In the genomic region with DNA sequence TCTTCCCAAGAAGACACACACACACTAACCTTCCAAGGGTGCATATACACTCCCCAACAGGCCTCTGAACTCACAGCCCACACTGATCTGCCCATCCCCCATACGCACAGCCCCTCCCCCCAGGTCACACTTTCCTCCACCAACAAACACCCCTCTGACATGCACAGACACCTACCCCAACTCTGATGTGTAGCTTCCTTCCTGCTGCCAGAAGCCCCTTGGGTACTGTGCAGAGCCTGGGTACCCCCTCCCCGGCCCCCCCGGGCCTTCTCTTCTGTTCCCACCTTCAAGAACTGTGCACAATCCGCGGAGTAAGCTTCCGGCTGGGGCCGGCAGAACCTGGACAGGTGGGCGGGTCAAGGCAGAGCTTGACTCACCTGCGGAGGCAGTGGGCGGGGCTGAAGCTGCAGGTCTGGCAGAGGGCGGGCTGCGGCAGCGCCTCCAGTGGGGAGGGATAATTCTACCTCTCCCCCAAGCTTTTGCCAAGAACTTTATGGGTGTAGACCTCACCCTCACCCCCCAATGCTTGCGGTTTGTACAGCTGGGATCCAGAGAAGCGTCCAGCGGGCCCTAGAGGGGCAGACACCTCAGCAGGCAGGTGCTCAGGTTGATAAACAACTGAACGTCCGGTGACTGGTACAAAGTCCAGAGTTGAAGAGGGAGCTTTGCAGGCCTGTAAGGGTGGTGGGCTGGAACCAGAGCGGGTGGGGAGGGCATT, we compare ENCODE assay signal across 1 cellular context.
TF ChIP-seq lines count a peak whose summit lies in the region.

Gene C1orf210, minus strand, starts transcription at position 313 of the 718 bp plus-strand sequence. CDS start 2,311 bp downstream, outside the sequence.

TF ChIP-seq in HepG2, 621 proteins besides CTCF, POLR2A, EP300 and RAD21 (continued from another document and continues in another):
- TF ChIP-seq, protein P1, sequence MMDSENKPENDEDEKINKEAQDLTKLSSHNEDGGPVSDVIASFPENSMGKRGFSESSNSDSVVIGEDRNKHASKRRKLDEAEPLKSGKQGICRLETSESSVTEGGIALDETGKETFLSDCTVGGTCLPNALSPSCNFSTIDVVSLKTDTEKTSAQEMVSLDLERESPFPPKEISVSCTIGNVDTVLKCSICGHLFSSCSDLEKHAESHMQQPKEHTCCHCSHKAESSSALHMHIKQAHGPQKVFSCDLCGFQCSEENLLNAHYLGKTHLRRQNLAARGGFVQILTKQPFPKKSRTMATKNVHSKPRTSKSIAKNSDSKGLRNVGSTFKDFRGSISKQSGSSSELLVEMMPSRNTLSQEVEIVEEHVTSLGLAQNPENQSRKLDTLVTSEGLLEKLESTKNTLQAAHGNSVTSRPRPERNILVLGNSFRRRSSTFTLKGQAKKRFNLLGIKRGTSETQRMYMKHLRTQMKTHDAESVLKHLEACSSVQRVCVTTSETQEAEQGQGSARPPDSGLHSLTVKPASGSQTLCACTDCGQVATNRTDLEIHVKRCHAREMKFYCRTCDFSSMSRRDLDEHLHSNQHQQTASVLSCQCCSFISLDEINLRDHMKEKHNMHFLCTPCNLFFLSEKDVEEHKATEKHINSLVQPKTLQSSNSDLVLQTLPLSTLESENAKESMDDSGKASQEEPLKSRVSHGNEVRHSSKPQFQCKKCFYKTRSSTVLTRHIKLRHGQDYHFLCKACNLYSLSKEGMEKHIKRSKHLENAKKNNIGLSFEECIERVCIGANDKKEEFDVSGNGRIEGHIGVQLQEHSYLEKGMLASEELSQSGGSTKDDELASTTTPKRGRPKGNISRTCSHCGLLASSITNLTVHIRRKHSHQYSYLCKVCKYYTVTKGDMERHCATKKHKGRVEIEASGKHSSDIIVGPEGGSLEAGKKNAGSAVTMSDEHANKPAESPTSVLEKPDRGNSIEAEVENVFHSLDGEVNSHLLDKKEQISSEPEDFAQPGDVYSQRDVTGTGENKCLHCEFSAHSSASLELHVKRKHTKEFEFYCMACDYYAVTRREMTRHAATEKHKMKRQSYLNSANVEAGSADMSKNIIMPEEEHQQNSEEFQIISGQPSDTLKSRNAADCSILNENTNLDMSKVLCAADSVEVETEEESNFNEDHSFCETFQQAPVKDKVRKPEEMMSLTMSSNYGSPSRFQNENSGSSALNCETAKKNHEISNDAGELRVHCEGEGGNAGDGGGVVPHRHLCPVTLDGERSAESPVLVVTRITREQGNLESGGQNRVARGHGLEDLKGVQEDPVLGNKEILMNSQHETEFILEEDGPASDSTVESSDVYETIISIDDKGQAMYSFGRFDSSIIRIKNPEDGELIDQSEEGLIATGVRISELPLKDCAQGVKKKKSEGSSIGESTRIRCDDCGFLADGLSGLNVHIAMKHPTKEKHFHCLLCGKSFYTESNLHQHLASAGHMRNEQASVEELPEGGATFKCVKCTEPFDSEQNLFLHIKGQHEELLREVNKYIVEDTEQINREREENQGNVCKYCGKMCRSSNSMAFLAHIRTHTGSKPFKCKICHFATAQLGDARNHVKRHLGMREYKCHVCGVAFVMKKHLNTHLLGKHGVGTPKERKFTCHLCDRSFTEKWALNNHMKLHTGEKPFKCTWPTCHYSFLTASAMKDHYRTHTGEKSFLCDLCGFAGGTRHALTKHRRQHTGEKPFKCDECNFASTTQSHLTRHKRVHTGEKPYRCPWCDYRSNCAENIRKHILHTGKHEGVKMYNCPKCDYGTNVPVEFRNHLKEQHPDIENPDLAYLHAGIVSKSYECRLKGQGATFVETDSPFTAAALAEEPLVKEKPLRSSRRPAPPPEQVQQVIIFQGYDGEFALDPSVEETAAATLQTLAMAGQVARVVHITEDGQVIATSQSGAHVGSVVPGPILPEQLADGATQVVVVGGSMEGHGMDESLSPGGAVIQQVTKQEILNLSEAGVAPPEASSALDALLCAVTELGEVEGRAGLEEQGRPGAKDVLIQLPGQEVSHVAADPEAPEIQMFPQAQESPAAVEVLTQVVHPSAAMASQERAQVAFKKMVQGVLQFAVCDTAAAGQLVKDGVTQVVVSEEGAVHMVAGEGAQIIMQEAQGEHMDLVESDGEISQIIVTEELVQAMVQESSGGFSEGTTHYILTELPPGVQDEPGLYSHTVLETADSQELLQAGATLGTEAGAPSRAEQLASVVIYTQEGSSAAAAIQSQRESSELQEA (CRISPR knock-in tag; IDR thresholded peaks at IDR 0.05; ENCODE audit: not compliant biosample characterization): no peak
- TF ChIP-seq HOXA3 (CRISPR knock-in tag; IDR thresholded peaks at IDR 0.05) (peak; percentile 53), ELF1 (CRISPR knock-in tag; IDR thresholded peaks at IDR 0.05) (no peak), ZNF615 (CRISPR knock-in tag; IDR thresholded peaks at IDR 0.05; ENCODE audit: borderline replicate concordance) (no peak), HNRNPUL1 (IDR thresholded peaks at IDR 0.05; ENCODE audit: low read depth, low read length) (no peak), ZNF556 (CRISPR knock-in tag; IDR thresholded peaks at IDR 0.05; ENCODE audit: borderline replicate concordance) (no peak), ASH2L (IDR thresholded peaks at IDR 0.05; ENCODE audit: insufficient read length, low read depth, low read length) (peak; percentile 37), RFXAP (CRISPR knock-in tag; IDR thresholded peaks at IDR 0.05; ENCODE audit: borderline replicate concordance) (no peak), SRY (CRISPR knock-in tag; IDR thresholded peaks at IDR 0.05) (no peak), TEAD2 (CRISPR knock-in tag; IDR thresholded peaks at IDR 0.05) (no peak), ZNF121 (CRISPR knock-in tag; IDR thresholded peaks at IDR 0.05) (no peak), GABPB1 (CRISPR knock-in tag; IDR thresholded peaks at IDR 0.05) (peak; percentile 46; the same call in 1 of the 2 replicates), CAMTA2 (CRISPR knock-in tag; IDR thresholded peaks at IDR 0.05; ENCODE audit: borderline replicate concordance) (no peak), ZSCAN25 (CRISPR knock-in tag; IDR thresholded peaks at IDR 0.05) (peak; percentile 47; the same call in 1 of the 2 replicates), ZNF501 (CRISPR knock-in tag; IDR thresholded peaks at IDR 0.05) (peak; percentile 63; the same call in 1 of the 2 replicates), ZBTB20 (CRISPR knock-in tag; IDR thresholded peaks at IDR 0.05; ENCODE audit: borderline replicate concordance, low read depth) (no peak), ZNF766 (CRISPR knock-in tag; IDR thresholded peaks at IDR 0.05; ENCODE audit: borderline replicate concordance) (no peak), ZNF20 (CRISPR knock-in tag; IDR thresholded peaks at IDR 0.05) (no peak), ZBTB46 (CRISPR knock-in tag; IDR thresholded peaks at IDR 0.05; ENCODE audit: borderline replicate concordance) (no peak), ZNF441 (CRISPR knock-in tag; IDR thresholded peaks at IDR 0.05; ENCODE audit: borderline replicate concordance) (peak; percentile 31; the same call in 1 of the 2 replicates), XRCC5 (optimal IDR thresholded peaks at IDR 0.05; ENCODE audit: low read length) (peak; percentile 21)
- TF ChIP-seq, protein P2, sequence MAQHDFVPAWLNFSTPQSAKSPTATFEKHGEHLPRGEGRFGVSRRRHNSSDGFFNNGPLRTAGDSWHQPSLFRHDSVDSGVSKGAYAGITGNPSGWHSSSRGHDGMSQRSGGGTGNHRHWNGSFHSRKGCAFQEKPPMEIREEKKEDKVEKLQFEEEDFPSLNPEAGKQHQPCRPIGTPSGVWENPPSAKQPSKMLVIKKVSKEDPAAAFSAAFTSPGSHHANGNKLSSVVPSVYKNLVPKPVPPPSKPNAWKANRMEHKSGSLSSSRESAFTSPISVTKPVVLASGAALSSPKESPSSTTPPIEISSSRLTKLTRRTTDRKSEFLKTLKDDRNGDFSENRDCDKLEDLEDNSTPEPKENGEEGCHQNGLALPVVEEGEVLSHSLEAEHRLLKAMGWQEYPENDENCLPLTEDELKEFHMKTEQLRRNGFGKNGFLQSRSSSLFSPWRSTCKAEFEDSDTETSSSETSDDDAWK (CRISPR knock-in tag; IDR thresholded peaks at IDR 0.05): no peak
- TF ChIP-seq, protein P3, sequence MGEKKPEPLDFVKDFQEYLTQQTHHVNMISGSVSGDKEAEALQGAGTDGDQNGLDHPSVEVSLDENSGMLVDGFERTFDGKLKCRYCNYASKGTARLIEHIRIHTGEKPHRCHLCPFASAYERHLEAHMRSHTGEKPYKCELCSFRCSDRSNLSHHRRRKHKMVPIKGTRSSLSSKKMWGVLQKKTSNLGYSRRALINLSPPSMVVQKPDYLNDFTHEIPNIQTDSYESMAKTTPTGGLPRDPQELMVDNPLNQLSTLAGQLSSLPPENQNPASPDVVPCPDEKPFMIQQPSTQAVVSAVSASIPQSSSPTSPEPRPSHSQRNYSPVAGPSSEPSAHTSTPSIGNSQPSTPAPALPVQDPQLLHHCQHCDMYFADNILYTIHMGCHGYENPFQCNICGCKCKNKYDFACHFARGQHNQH (CRISPR knock-in tag; IDR thresholded peaks at IDR 0.05): peak; percentile 59; the same call in 1 of the 2 replicates
- TF ChIP-seq, protein P4, sequence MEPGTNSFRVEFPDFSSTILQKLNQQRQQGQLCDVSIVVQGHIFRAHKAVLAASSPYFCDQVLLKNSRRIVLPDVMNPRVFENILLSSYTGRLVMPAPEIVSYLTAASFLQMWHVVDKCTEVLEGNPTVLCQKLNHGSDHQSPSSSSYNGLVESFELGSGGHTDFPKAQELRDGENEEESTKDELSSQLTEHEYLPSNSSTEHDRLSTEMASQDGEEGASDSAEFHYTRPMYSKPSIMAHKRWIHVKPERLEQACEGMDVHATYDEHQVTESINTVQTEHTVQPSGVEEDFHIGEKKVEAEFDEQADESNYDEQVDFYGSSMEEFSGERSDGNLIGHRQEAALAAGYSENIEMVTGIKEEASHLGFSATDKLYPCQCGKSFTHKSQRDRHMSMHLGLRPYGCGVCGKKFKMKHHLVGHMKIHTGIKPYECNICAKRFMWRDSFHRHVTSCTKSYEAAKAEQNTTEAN (CRISPR knock-in tag; conservative IDR thresholded peaks at IDR 0.05): no peak
- TF ChIP-seq, protein P5, sequence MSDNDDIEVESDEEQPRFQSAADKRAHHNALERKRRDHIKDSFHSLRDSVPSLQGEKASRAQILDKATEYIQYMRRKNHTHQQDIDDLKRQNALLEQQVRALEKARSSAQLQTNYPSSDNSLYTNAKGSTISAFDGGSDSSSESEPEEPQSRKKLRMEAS (IDR thresholded peaks at IDR 0.05): peak; percentile 27; the same call in 1 of the 2 replicates
- TF ChIP-seq, protein P6, sequence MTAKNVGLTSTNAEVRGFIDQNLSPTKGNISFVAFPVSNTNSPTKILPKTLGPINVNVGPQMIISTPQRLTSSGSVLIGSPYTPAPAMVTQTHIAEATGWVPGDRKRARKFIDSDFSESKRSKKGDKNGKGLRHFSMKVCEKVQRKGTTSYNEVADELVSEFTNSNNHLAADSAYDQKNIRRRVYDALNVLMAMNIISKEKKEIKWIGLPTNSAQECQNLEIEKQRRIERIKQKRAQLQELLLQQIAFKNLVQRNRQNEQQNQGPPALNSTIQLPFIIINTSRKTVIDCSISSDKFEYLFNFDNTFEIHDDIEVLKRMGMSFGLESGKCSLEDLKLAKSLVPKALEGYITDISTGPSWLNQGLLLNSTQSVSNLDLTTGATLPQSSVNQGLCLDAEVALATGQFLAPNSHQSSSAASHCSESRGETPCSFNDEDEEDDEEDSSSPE (CRISPR knock-in tag; IDR thresholded peaks at IDR 0.05): no peak
- TF ChIP-seq, protein P7, sequence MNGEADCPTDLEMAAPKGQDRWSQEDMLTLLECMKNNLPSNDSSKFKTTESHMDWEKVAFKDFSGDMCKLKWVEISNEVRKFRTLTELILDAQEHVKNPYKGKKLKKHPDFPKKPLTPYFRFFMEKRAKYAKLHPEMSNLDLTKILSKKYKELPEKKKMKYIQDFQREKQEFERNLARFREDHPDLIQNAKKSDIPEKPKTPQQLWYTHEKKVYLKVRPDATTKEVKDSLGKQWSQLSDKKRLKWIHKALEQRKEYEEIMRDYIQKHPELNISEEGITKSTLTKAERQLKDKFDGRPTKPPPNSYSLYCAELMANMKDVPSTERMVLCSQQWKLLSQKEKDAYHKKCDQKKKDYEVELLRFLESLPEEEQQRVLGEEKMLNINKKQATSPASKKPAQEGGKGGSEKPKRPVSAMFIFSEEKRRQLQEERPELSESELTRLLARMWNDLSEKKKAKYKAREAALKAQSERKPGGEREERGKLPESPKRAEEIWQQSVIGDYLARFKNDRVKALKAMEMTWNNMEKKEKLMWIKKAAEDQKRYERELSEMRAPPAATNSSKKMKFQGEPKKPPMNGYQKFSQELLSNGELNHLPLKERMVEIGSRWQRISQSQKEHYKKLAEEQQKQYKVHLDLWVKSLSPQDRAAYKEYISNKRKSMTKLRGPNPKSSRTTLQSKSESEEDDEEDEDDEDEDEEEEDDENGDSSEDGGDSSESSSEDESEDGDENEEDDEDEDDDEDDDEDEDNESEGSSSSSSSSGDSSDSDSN (CRISPR knock-in tag; IDR thresholded peaks at IDR 0.05): no peak
- TF ChIP-seq, protein P8, sequence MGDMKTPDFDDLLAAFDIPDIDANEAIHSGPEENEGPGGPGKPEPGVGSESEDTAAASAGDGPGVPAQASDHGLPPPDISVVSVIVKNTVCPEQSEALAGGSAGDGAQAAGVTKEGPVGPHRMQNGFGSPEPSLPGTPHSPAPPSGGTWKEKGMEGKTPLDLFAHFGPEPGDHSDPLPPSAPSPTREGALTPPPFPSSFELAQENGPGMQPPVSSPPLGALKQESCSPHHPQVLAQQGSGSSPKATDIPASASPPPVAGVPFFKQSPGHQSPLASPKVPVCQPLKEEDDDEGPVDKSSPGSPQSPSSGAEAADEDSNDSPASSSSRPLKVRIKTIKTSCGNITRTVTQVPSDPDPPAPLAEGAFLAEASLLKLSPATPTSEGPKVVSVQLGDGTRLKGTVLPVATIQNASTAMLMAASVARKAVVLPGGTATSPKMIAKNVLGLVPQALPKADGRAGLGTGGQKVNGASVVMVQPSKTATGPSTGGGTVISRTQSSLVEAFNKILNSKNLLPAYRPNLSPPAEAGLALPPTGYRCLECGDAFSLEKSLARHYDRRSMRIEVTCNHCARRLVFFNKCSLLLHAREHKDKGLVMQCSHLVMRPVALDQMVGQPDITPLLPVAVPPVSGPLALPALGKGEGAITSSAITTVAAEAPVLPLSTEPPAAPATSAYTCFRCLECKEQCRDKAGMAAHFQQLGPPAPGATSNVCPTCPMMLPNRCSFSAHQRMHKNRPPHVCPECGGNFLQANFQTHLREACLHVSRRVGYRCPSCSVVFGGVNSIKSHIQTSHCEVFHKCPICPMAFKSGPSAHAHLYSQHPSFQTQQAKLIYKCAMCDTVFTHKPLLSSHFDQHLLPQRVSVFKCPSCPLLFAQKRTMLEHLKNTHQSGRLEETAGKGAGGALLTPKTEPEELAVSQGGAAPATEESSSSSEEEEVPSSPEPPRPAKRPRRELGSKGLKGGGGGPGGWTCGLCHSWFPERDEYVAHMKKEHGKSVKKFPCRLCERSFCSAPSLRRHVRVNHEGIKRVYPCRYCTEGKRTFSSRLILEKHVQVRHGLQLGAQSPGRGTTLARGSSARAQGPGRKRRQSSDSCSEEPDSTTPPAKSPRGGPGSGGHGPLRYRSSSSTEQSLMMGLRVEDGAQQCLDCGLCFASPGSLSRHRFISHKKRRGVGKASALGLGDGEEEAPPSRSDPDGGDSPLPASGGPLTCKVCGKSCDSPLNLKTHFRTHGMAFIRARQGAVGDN (CRISPR knock-in tag; IDR thresholded peaks at IDR 0.05): peak; percentile 56
